Comparison of ENCODE assay signal across 11 cellular contexts in genomic region chr7:155808551-155809331, GRCh38. TPM values are rescaled to one million over a fixed set of nuclear protein-coding genes. Genes with fewer than 3 reads are reported as not detected.
DNase-seq lines count a peak whose midpoint lies in the region; ATAC-seq, FAIRE-seq and TF ChIP-seq lines count a peak whose summit lies in the region.
"Had no signal": no experiment of that assay in that cellular context is flagged by ENCODE, and none has a peak within 500 bp of the region (broad histone marks: within the 10 kb centered on the region; RNA-seq: fewer than 3 reads in every experiment).

No MANE protein-coding gene starts in this region.

- no peak overlapping the region for H3K14ac ChIP-seq in mesenchymal stem cell (ENCODE audit: low read length in 2 of 2)

- no TSS peak for BruUV-seq in K562 (replicated peaks; lab: Mats Ljungman, UMichigan)

- H3K27me3 Mint-ChIP-seq in stimulated activated naive CD8-positive, alpha-beta T cell treated with anti-CD3 and anti-CD28 coated beads, Interleukin-15, amount 100 ng/mL, for 72 hours = peaks cover 95% of the 10 kb centered on the region

- no peak for TF ChIP-seq EP300 in K562 (IDR thresholded peaks at IDR 0.05; ENCODE audit: low read length)

- H3K36me3 ChIP-seq in K562 (ENCODE audit: control insufficient read depth, insufficient read depth, low read length) (no peaks in the 10 kb centered on the region), mesenchymal stem cell (ENCODE audit: control insufficient read depth in 1 of 2, insufficient read depth in 2 of 2, low read depth in 1 of 2, low read length in 2 of 2) (no peaks in the 10 kb centered on the region)

- no peak overlapping the region for H3K18ac ChIP-seq in mesenchymal stem cell (ENCODE audit: low read depth in 1 of 2, low read length in 2 of 2)

- 16% methylated on average over 59 of the region's 63 CpGs for WGBS in K562 (ENCODE audit: insufficient coverage, low coverage, missing lambda C conversion rate)
- WGBS in mesenchymal stem cell = 2% methylated on average over 62 of the region's 63 CpGs

- H3K23ac ChIP-seq in mesenchymal stem cell (ENCODE audit: low read length in 2 of 2) = no peak overlapping the region

- H2AK5ac ChIP-seq in mesenchymal stem cell (ENCODE audit: low read length, severe bottlenecking) = no peak overlapping the region

- no peak overlapping the region for H3K4me2 ChIP-seq in K562 (ENCODE audit: insufficient read depth, low read length)
- peak overlapping the region; percentile 91 for H3K4me2 ChIP-seq in mesenchymal stem cell (ENCODE audit: low read length, poor library complexity, severe bottlenecking)

- no peak overlapping the region for H2BK15ac ChIP-seq in mesenchymal stem cell (ENCODE audit: low read depth, poor library complexity, severe bottlenecking)

- H2AFZ ChIP-seq in K562 (ENCODE audit: low read depth, low read length) (no peak overlapping the region), mesenchymal stem cell (ENCODE audit: low read depth, low read length) (no peak overlapping the region)

- peaks cover 59% of the 10 kb centered on the region for H3K4me1 Mint-ChIP-seq in stimulated activated naive CD8-positive, alpha-beta T cell treated with anti-CD3 and anti-CD28 coated beads, Interleukin-15, amount 100 ng/mL, for 72 hours

- H3K4me1 ChIP-seq in K562 (replicated peaks in 1 of 2; ENCODE audit: control insufficient read depth in 2 of 2, insufficient read depth in 2 of 2, low read length in 2 of 2) (peaks cover 0 to 47% of the 10 kb centered on the region in 2 experiments; a peak in 2 of 5 replicates), mesenchymal stem cell (ENCODE audit: control insufficient read depth, insufficient read depth, low read depth, low read length) (peaks cover 64% of the 10 kb centered on the region)

- ATAC-seq in stimulated activated naive CD8-positive, alpha-beta T cell treated with anti-CD3 and anti-CD28 coated beads, Interleukin-15, amount 100 ng/mL, for 72 hours = no peak
- no peak for ATAC-seq in stimulated activated naive CD8-positive, alpha-beta T cell treated with anti-CD3 and anti-CD28 coated beads, Interleukin-15, Interleukin-2, amounts not matched to agents 100 U/mL and 50 U/mL, for 24 hours
- ATAC-seq in K562 (no peak), GM21723 (IDR thresholded peaks at IDR 0.05; ENCODE audit: unreplicated experiment) (no peak), GM21515 (IDR thresholded peaks at IDR 0.05; ENCODE audit: unreplicated experiment) (no peak), GM19455 (IDR thresholded peaks at IDR 0.05; ENCODE audit: unreplicated experiment) (no peak)
- ATAC-seq: right cardiac atrium had no signal

- H3K27me3 ChIP-seq in K562 (ENCODE audit: control insufficient read depth in 2 of 2, insufficient read depth in 2 of 2, low read length in 2 of 2) (peaks cover 59 to 87% of the 10 kb centered on the region in 2 experiments), mesenchymal stem cell (ENCODE audit: control insufficient read depth in 1 of 2, insufficient read depth in 1 of 2, low read length in 2 of 2) (peaks cover 60 to 91% of the 10 kb centered on the region in 2 experiments)

- TF ChIP-seq RAD21 in K562 (CRISPR knock-in tag; conservative IDR thresholded peaks at IDR 0.05 in 1 of 2, IDR thresholded peaks at IDR 0.05 in 1 of 2) = no peak

- DNase-seq in stimulated activated naive CD8-positive, alpha-beta T cell treated with anti-CD3 and anti-CD28 coated beads, Interleukin-15, amount 100 ng/mL, for 72 hours = no peak
- DNase-seq in stimulated activated naive CD8-positive, alpha-beta T cell treated with anti-CD3 and anti-CD28 coated beads, Interleukin-15, Interleukin-2, amounts not matched to agents 100 U/mL and 50 U/mL, for 24 hours = no peak
- DNase-seq in K562 (ENCODE audit: extremely low read depth in 1 of 4, low spot score in 3 of 4) (no peak), mesenchymal stem cell (no peak), glomerular visceral epithelial cell (ENCODE audit: extremely low spot score) (no peak)
- DNase-seq: activated CD4-positive, CD25-positive, alpha-beta regulatory T cell treated with anti-CD3 and anti-CD28 coated beads, Interleukin-2, amount 50 U/mL, for 72 hours; NCI-H2081 treated with DMSO at 0.1 percent for 48 hours had no signal

- H3K9me3 ChIP-seq in K562 (replicated peaks; ENCODE audit: control insufficient read depth, insufficient read depth, low read depth, low read length) (no peaks in the 10 kb centered on the region), mesenchymal stem cell (ENCODE audit: control insufficient read depth, low read length) (no peaks in the 10 kb centered on the region)

- POLR2A ChIA-PET in K562 (lab: Yijun Ruan, JAX) = interaction anchor here (0.6 to 1.5 kb wide), 2 partner anchors 10 to 37 kb away, joined by 3 to 4 read pairs; no protein-coding TSS in a partner anchor

- H3K27ac Mint-ChIP-seq in stimulated activated naive CD8-positive, alpha-beta T cell treated with anti-CD3 and anti-CD28 coated beads, Interleukin-15, amount 100 ng/mL, for 72 hours = no peak overlapping the region

- H3K4ac ChIP-seq in mesenchymal stem cell (ENCODE audit: low read depth in 1 of 2, low read length in 2 of 2) = no peak overlapping the region

- intact Hi-C loops in K562 (cut with micrococcal nuclease) = loop anchor here (10.0 kb wide), 1 partner anchor 836 kb away; the partner anchor contains the start of gene RNF32

- CTCF ChIA-PET in K562 (lab: Yijun Ruan, JAX; ENCODE audit: low intra/inter-chr PET ratio) = no interaction called here

- TF ChIP-seq CTCF in K562 (IDR thresholded peaks at IDR 0.05 in 2 of 3, conservative IDR thresholded peaks at IDR 0.05 in 1 of 3; ENCODE audit: insufficient read depth in 2 of 3, low read depth in 1 of 3, low read length in 3 of 3) = no peak

- H4K20me1 ChIP-seq in K562 (replicated peaks; ENCODE audit: control insufficient read depth, insufficient read depth, low read length) = peaks cover 24% of the 10 kb centered on the region

- no peaks in the 10 kb centered on the region for H3K9me3 Mint-ChIP-seq in stimulated activated naive CD8-positive, alpha-beta T cell treated with anti-CD3 and anti-CD28 coated beads, Interleukin-15, amount 100 ng/mL, for 72 hours

- H2BK120ac ChIP-seq in mesenchymal stem cell (ENCODE audit: low read depth, low read length) = no peak overlapping the region

- no peak overlapping the region for H2BK12ac ChIP-seq in mesenchymal stem cell (ENCODE audit: low read length in 2 of 2)

- H3K79me2 ChIP-seq in K562 (ENCODE audit: control insufficient read depth, insufficient read depth, low read length) = no peaks in the 10 kb centered on the region

- H3K9ac ChIP-seq in K562 (ENCODE audit: insufficient read depth in 1 of 2, low read depth in 2 of 2, low read length in 2 of 2) = no peak overlapping the region
- H3K9ac ChIP-seq in mesenchymal stem cell (ENCODE audit: low read length) = no peak overlapping the region

- no peak for TF ChIP-seq POLR2A in K562 (conservative IDR thresholded peaks at IDR 0.05)

- in situ Hi-C loops in K562 (cut with MboI) = loop anchor here (10.0 kb wide), 1 partner anchor 1466 kb away; no protein-coding TSS in a partner anchor

- no peaks in the 10 kb centered on the region for H3K79me1 ChIP-seq in mesenchymal stem cell (replicated peaks; ENCODE audit: low read length, poor library complexity, severe bottlenecking)

- H4K91ac ChIP-seq in mesenchymal stem cell (ENCODE audit: low read length) = no peak overlapping the region

- H3K9me1 ChIP-seq in K562 (ENCODE audit: control insufficient read depth, insufficient read depth, low read length) = no peaks in the 10 kb centered on the region

- FAIRE-seq in K562 (lab: Jason Lieb, UNC) = no peak

- H2BK5ac ChIP-seq in mesenchymal stem cell (ENCODE audit: low read depth, low read length, poor library complexity, severe bottlenecking) = peak overlapping the region; percentile 14

- H4K8ac ChIP-seq in mesenchymal stem cell (ENCODE audit: low read length) = no peak overlapping the region

- H3K27ac ChIP-seq in K562 (ENCODE audit: extremely low read depth, low read depth, low read length) (no peak overlapping the region), mesenchymal stem cell (ENCODE audit: low read length, poor library complexity, severe bottlenecking) (no peak overlapping the region)

- peak overlapping the region; percentile 32 to 40 for H3K4me3 Mint-ChIP-seq in stimulated activated naive CD8-positive, alpha-beta T cell treated with anti-CD3 and anti-CD28 coated beads, Interleukin-15, amount 100 ng/mL, for 72 hours

- no peak overlapping the region for H3K4me3 ChIP-seq in K562
- peak overlapping the region in 1 of 2 experiments; percentile 49 for H3K4me3 ChIP-seq in mesenchymal stem cell (ENCODE audit: insufficient read depth in 1 of 2, low read depth in 1 of 2, low read length in 2 of 2)

TF ChIP-seq in K562, 482 proteins besides CTCF, POLR2A, EP300 and RAD21:
- TF ChIP-seq FIP1L1 (IDR thresholded peaks at IDR 0.05; ENCODE audit: low read depth, low read length, poor library complexity, severe bottlenecking) (peak; percentile 54), NEUROD1 (IDR thresholded peaks at IDR 0.05; ENCODE audit: borderline replicate concordance, low read depth, low read length, partially characterized antibody) (no peak)

RNA-seq across cellular contexts. Expression of gene SHH, which starts 3.5 kb away (rescaled TPM):
- total RNA-seq in K562 (2011; cell fraction: chromatin; rRNA removed; ENCODE audit: low replicate concordance) = not detected in 2 replicates
- not detected in 2 replicates for total RNA-seq in K562 (2011; cell fraction: nucleolus; rRNA removed)
- total RNA-seq in K562 (2011; cell fraction: nucleoplasm; rRNA removed) = not detected in 2 replicates
- not detected in 2 replicates for total RNA-seq in K562 (2014; rRNA removed)
- total RNA-seq in K562 (2014; rRNA removed; fragmentation: Illumina TruSeq; extraction: Trizol) = not detected in 2 replicates
- total RNA-seq in K562 (2015; rRNA removed; fragmentation: Illumina TruSeq; extraction: Trizol) = not detected in 2 replicates
- total RNA-seq in K562 (2021) = 0.09 TPM in 1 of 2 replicates, not detected in the other
- not detected in 2 replicates for polyA plus RNA-seq in K562 (2011; rRNA removed)
- polyA plus RNA-seq in K562 (2011; cell fraction: cytosol; rRNA removed) = not detected in 2 replicates
- not detected in 2 replicates for polyA plus RNA-seq in K562 (2011; cell fraction: nucleus; rRNA removed)
- polyA plus RNA-seq in K562 (2012) = 0.03 TPM in 1 of 2 replicates, not detected in the other
- polyA plus RNA-seq in K562 (2014; fragmentation: Illumina TruSeq; extraction: Trizol) = not detected in 2 replicates
- polyA plus RNA-seq in K562 (2014; fragmentation: Nextera tagmentation; extraction: Ambion mirVana) = not detected
- polyA plus RNA-seq in K562 (2014; rRNA removed) = not detected in 2 replicates
- not detected in 2 replicates for polyA minus RNA-seq in K562 (2011; rRNA and poly(A)+ RNA removed)
- polyA minus RNA-seq in K562 (2011; cell fraction: cytosol; rRNA and poly(A)+ RNA removed) = not detected in 2 replicates
- not detected in 2 replicates for polyA minus RNA-seq in K562 (2011; cell fraction: nucleus; rRNA and poly(A)+ RNA removed)
- polyA plus RNA-seq in mesenchymal stem cell (2013, experiment 1 of 2) = 0.01 TPM
- polyA plus RNA-seq in mesenchymal stem cell (2013, experiment 2 of 2) = not detected
- total RNA-seq: right cardiac atrium had no signal
- polyA plus RNA-seq: right cardiac atrium had no signal
